Comparison of ENCODE assay signal across 11 cellular contexts in genomic region chr15:35481992-35482391, GRCh38.
A peak's percentile ranks its signal among the peaks of the same experiment; 100 is the strongest.
DNase-seq lines count a peak whose midpoint lies in the region; ATAC-seq, FAIRE-seq and TF ChIP-seq lines count a peak whose summit lies in the region.
"Had no signal": no experiment of that assay in that cellular context is flagged by ENCODE, and none has a peak within 500 bp of the region (broad histone marks: within the 10 kb centered on the region; RNA-seq: fewer than 3 reads in every experiment).

No MANE protein-coding gene starts in this region.

- no peak for TF ChIP-seq CTCF in fibroblast of mammary gland (conservative IDR thresholded peaks at IDR 0.05; ENCODE audit: control insufficient read depth, insufficient read depth, low read depth, low read length)

- DNase-seq in NK-92 treated with Interleukin-12 subunit alpha and Interleukin-12 subunit beta, amount 100 ng/mL, for 24 hours (lab: John Stamatoyannopoulos, UW), result peak; percentile 9
- DNase-seq in NK-92 (lab: John Stamatoyannopoulos, UW; ENCODE audit: unreplicated experiment), result no peak
- peak; percentile 95 for DNase-seq in RPMI7951 (ENCODE audit: low read depth)
- DNase-seq in fibroblast of mammary gland (ENCODE audit: low read depth), result peak; percentile 68
- DNase-seq in small intestine, result peak; percentile 13
- DNase-seq in SKM-1 treated with dmso at 0.1 percent for 144 hours (lab: John Stamatoyannopoulos, UW; ENCODE audit: unreplicated experiment), result no peak
- DNase-seq: activated CD8-positive, alpha-beta memory T cell treated with anti-CD3 and anti-CD28 coated beads, Interleukin-2, amount 50 U/mL, for 48 hours; posterior cingulate gyrus had no signal

- no peaks in the 10 kb centered on the region for H3K9me3 ChIP-seq in small intestine (ENCODE audit: control insufficient read depth, low read depth)

- H3K27ac ChIP-seq in small intestine (ENCODE audit: low read depth in 1 of 2, low read length in 1 of 2), result no peak overlapping the region
- H3K27ac ChIP-seq: BLaER1 had no signal

- no peak for FAIRE-seq in small intestine (lab: Jason Lieb, UNC)

- peaks cover 0 to 3% of the 10 kb centered on the region in 2 donors for H3K4me1 ChIP-seq in small intestine (ENCODE audit: control insufficient read depth in 2 of 2, insufficient read depth in 1 of 2, low read depth in 1 of 2, low read length in 1 of 2)
- H3K4me1 ChIP-seq: BLaER1 had no signal

- H3K27me3 ChIP-seq in small intestine (ENCODE audit: control insufficient read depth in 2 of 2, insufficient read depth in 2 of 2, low read length in 2 of 2), result no peaks in the 10 kb centered on the region
- H3K27me3 ChIP-seq: BLaER1 had no signal

- no peak overlapping the region for H3K4me3 ChIP-seq in fibroblast of mammary gland (ENCODE audit: control insufficient read depth, low read depth, low read length)
- no peak overlapping the region for H3K4me3 ChIP-seq in small intestine (ENCODE audit: low read depth in 1 of 2, low read length in 2 of 2)
- H3K4me3 ChIP-seq: BLaER1 had no signal

- H3K36me3 ChIP-seq in small intestine (ENCODE audit: control insufficient read depth in 2 of 2, insufficient read depth in 2 of 2, low read length in 2 of 2), result no peaks in the 10 kb centered on the region

- 36 to 58% (median 58%) methylated on average over 2 of the region's 2 CpGs for WGBS in small intestine, 3 donors

- no peak for ATAC-seq in GM21423 (IDR thresholded peaks at IDR 0.05; ENCODE audit: unreplicated experiment)
- no peak for ATAC-seq in HG03095 (IDR thresholded peaks at IDR 0.05; ENCODE audit: unreplicated experiment)

Comparison
In these comparisons a context has a peak if more than half of its experiments do, and no peak if none do; other contexts are left out.
1. DNase-seq: peak in NK-92 treated with Interleukin-12 subunit alpha and Interleukin-12 subunit beta, amount 100 ng/mL, for 24 hours (single experiment), RPMI7951 (single experiment), fibroblast of mammary gland (single experiment) and small intestine (single experiment); none in NK-92 (single experiment) and SKM-1 treated with dmso at 0.1 percent for 144 hours (single experiment).